ENCODE assay signal across 28 cellular contexts in the genomic region with DNA sequence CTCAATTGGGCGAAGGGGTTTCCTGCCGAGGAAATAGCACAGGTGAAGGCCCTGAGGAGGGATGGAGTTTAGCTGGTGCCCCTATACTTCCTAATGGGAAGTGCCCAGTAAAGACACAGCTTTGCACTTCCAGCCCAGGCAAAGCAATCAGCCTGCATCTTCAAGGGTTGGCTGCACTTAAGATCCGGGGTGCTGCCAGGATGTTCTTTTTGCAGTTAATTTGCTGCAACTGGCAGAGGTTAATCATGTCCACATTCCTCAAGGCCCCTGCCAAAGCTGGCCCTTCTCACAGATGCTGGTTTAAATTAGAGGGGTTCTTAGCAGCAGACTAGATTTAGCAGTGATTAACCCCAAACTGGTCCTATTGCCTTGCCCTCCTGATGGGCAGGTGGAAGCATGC.
"Had no signal": no experiment of that assay in that cellular context is flagged by ENCODE, and none has a peak within 500 bp of the region (broad histone marks: within the 10 kb centered on the region; RNA-seq: fewer than 3 reads in every experiment).

No MANE protein-coding gene starts in this region.

- H3K4me3 Mint-ChIP-seq: central memory CD8-positive, alpha-beta T cell; mesothelial cell of epicardium; naive B cell; natural killer cell treated with Interleukin-12 subunit alpha and Interleukin-12 subunit beta and Interleukin-15 and Interleukin-18, amount 100 ng/mL, for 72 hours; neural crest cell; stimulated activated naive B cell treated with anti-CD40 and anti-IgM and Interleukin-4, amounts not matched to agents 10 μg/mL and 1 μg/mL and 100 μg/mL, for 72 hours; stimulated activated naive CD8-positive, alpha-beta T cell treated with anti-CD3 and anti-CD28 coated beads, Interleukin-15, Interleukin-2, amounts not matched to agents 100 ng/mL and 50 ng/mL, for 24 hours had no signal

- H3K27ac Mint-ChIP-seq: mesothelial cell of epicardium; naive B cell; natural killer cell treated with Interleukin-12 subunit alpha and Interleukin-12 subunit beta and Interleukin-15 and Interleukin-18, amount 100 ng/mL, for 72 hours; progenitor cell of endocrine pancreas; stimulated activated naive B cell treated with anti-CD40 and anti-IgM and Interleukin-4, amounts not matched to agents 10 μg/mL and 1 μg/mL and 100 μg/mL, for 72 hours; stimulated activated naive CD8-positive, alpha-beta T cell treated with anti-CD3 and anti-CD28 coated beads, Interleukin-15, Interleukin-2, amounts not matched to agents 100 ng/mL and 50 ng/mL, for 24 hours had no signal

- H3K27me3 Mint-ChIP-seq: stimulated activated naive B cell treated with anti-CD40 and anti-IgM and Interleukin-4, amounts not matched to agents 10 μg/mL and 1 μg/mL and 100 μg/mL, for 72 hours had no signal

- H3K27me3 ChIP-seq: dorsolateral prefrontal cortex, heart right ventricle, right atrium auricular region, suprapubic skin, tibial nerve, upper lobe of left lung, uterus had no signal

- H3K4me1 Mint-ChIP-seq: central memory CD8-positive, alpha-beta T cell; naive B cell; stimulated activated naive B cell treated with anti-CD40 and anti-IgM and Interleukin-4, amounts not matched to agents 10 μg/mL and 1 μg/mL and 100 μg/mL, for 72 hours had no signal

- H3K9me3 ChIP-seq: mucosa of descending colon, right atrium auricular region, spleen, suprapubic skin, tibial nerve, upper lobe of left lung, uterus had no signal

- H3K9me3 Mint-ChIP-seq: central memory CD8-positive, alpha-beta T cell; naive B cell; natural killer cell treated with Interleukin-12 subunit alpha and Interleukin-12 subunit beta and Interleukin-15 and Interleukin-18, amount 100 ng/mL, for 72 hours; neural crest cell; stimulated activated naive CD8-positive, alpha-beta T cell treated with anti-CD3 and anti-CD28 coated beads, Interleukin-15, Interleukin-2, amounts not matched to agents 100 ng/mL and 50 ng/mL, for 24 hours had no signal

- H3K4me1 ChIP-seq: parathyroid adenoma had no signal

- H3K27ac ChIP-seq: cardiac muscle cell, parathyroid adenoma, right atrium auricular region, spleen, suprapubic skin, tibial nerve had no signal

- H3K79me2 ChIP-seq: parathyroid adenoma had no signal

- ATAC-seq: heart right ventricle; mucosa of descending colon; natural killer cell treated with Interleukin-12 subunit alpha and Interleukin-12 subunit beta and Interleukin-15 and Interleukin-18, amount 100 ng/mL, for 72 hours; sciatic nerve; stimulated activated naive B cell treated with anti-CD40 and anti-IgM and Interleukin-4, amounts not matched to agents 10 μg/mL and 1 μg/mL and 100 μg/mL, for 72 hours had no signal

- H3K9ac ChIP-seq: parathyroid adenoma had no signal

- H3K36me3 Mint-ChIP-seq: mesothelial cell of epicardium; naive B cell; natural killer cell treated with Interleukin-12 subunit alpha and Interleukin-12 subunit beta and Interleukin-15 and Interleukin-18, amount 100 ng/mL, for 72 hours; stimulated activated naive B cell treated with anti-CD40 and anti-IgM and Interleukin-4, amounts not matched to agents 10 μg/mL and 1 μg/mL and 100 μg/mL, for 72 hours had no signal

- DNase-seq: cortex of kidney; dorsolateral prefrontal cortex; effector CD4-positive, alpha-beta T cell; foreskin melanocyte; glutamatergic neuron; heart right ventricle; hippocampal formation; kidney glomerular epithelial cell; mesenchymal stem cell; mucosa of descending colon; naive B cell; spleen; stimulated activated CD4-positive, alpha-beta T cell treated with anti-CD3 and anti-CD28 coated beads, Interleukin-2, amount 100 ng/mL, for 48 hours; stimulated activated naive B cell treated with anti-CD40 and anti-IgM and Interleukin-4, amounts not matched to agents 10 μg/mL and 1 μg/mL and 100 μg/mL, for 72 hours; upper lobe of left lung; uterus had no signal

- H3K36me3 ChIP-seq: cardiac muscle cell, heart right ventricle, right atrium auricular region, spleen, suprapubic skin, tibial nerve, upper lobe of left lung, uterus had no signal

- H3K4me3 ChIP-seq: cardiac muscle cell, dorsolateral prefrontal cortex, heart right ventricle, mucosa of descending colon, right atrium auricular region, spleen, suprapubic skin, tibial nerve, upper lobe of left lung, uterus had no signal

- H2AFZ ChIP-seq: parathyroid adenoma had no signal
